11 cellular contexts compared by ENCODE assay signal in genomic region chr10:124971276-124971675, GRCh38. TPM values are rescaled to one million over a fixed set of nuclear protein-coding genes. Genes with fewer than 3 reads are reported as not detected.
DNase-seq lines count a peak whose midpoint lies in the region; ATAC-seq, FAIRE-seq and TF ChIP-seq lines count a peak whose summit lies in the region.
"Had no signal": no experiment of that assay in that cellular context is flagged by ENCODE, and none has a peak within 500 bp of the region (broad histone marks: within the 10 kb centered on the region; RNA-seq: fewer than 3 reads in every experiment).

No MANE protein-coding gene starts in this region.

- DNase-seq in activated CD8-positive, alpha-beta T cell treated with anti-CD3 and anti-CD28 coated beads, Interleukin-2, amount 10 ng/mL, durations not matched to agents 7 days and 5 days, result no peak
- DNase-seq in activated CD8-positive, alpha-beta T cell treated with anti-CD3 and anti-CD28 coated beads for 36 hours, result no peak
- peak; percentile 10 to 28 for DNase-seq in cardiac muscle cell (ENCODE audit: low read depth in 1 of 2, low spot score in 1 of 2)
- DNase-seq in superior temporal gyrus (ENCODE audit: extremely low spot score), result peak; percentile 38
- no peak for DNase-seq in HK-2 (ENCODE audit: unreplicated experiment)
- DNase-seq in D721Med (ENCODE audit: insufficient read length, low spot score), result no peak
- DNase-seq in BE2C, result no peak
- DNase-seq: DND-41, left cardiac atrium, NCI-H526 had no signal

- no peak overlapping the region for H3K4me3 ChIP-seq in cardiac muscle cell
- H3K4me3 ChIP-seq in BE2C (ENCODE audit: low read depth, low read length), result no peak overlapping the region

- peak overlapping the region; percentile 58 for H3K27ac Mint-ChIP-seq in activated CD8-positive, alpha-beta T cell treated with anti-CD3 and anti-CD28 coated beads, Interleukin-2, amount 10 ng/mL, durations not matched to agents 7 days and 5 days
- no peak overlapping the region for H3K27ac Mint-ChIP-seq in activated CD8-positive, alpha-beta T cell treated with anti-CD3 and anti-CD28 coated beads for 36 hours

- H3K4me3 Mint-ChIP-seq in activated CD8-positive, alpha-beta T cell treated with anti-CD3 and anti-CD28 coated beads, Interleukin-2, amount 10 ng/mL, durations not matched to agents 7 days and 5 days, result no peak overlapping the region
- no peak overlapping the region for H3K4me3 Mint-ChIP-seq in activated CD8-positive, alpha-beta T cell treated with anti-CD3 and anti-CD28 coated beads for 36 hours

- H3K36me3 Mint-ChIP-seq in activated CD8-positive, alpha-beta T cell treated with anti-CD3 and anti-CD28 coated beads, Interleukin-2, amount 10 ng/mL, durations not matched to agents 7 days and 5 days (ENCODE audit: low read depth), result peaks cover 40% of the 10 kb centered on the region
- peaks cover 26% of the 10 kb centered on the region for H3K36me3 Mint-ChIP-seq in activated CD8-positive, alpha-beta T cell treated with anti-CD3 and anti-CD28 coated beads for 36 hours (ENCODE audit: low read depth)

- ATAC-seq in activated CD8-positive, alpha-beta T cell treated with anti-CD3 and anti-CD28 coated beads, Interleukin-2, amount 10 ng/mL, durations not matched to agents 7 days and 5 days, result no peak
- ATAC-seq in activated CD8-positive, alpha-beta T cell treated with anti-CD3 and anti-CD28 coated beads for 36 hours, result no peak
- ATAC-seq in HG03095 (IDR thresholded peaks at IDR 0.05; ENCODE audit: unreplicated experiment), result peak; percentile 57

- H3K4me1 ChIP-seq in cardiac muscle cell (ENCODE audit: low read depth) (peaks cover 15% of the 10 kb centered on the region), BE2C (no peaks in the 10 kb centered on the region)

- peak overlapping the region; percentile 83 for H3K27ac ChIP-seq in cardiac muscle cell

- intact Hi-C loops in activated CD8-positive, alpha-beta T cell treated with anti-CD3 and anti-CD28 coated beads for 36 hours (cut with micrococcal nuclease), result no loop called here

- no peaks in the 10 kb centered on the region for H3K9me3 ChIP-seq in cardiac muscle cell (ENCODE audit: low read depth)
- no peaks in the 10 kb centered on the region for H3K9me3 ChIP-seq in BE2C

- H3K27me3 Mint-ChIP-seq in activated CD8-positive, alpha-beta T cell treated with anti-CD3 and anti-CD28 coated beads, Interleukin-2, amount 10 ng/mL, durations not matched to agents 7 days and 5 days (ENCODE audit: low read depth), result no peaks in the 10 kb centered on the region
- H3K27me3 Mint-ChIP-seq in activated CD8-positive, alpha-beta T cell treated with anti-CD3 and anti-CD28 coated beads for 36 hours, result no peaks in the 10 kb centered on the region

- POLR2A ChIA-PET in activated CD8-positive, alpha-beta T cell treated with anti-CD3 and anti-CD28 coated beads, Interleukin-2, amount 10 ng/mL, durations not matched to agents 7 days and 5 days (lab: Charles Lee), result no interaction called here
- POLR2A ChIA-PET in activated CD8-positive, alpha-beta T cell treated with anti-CD3 and anti-CD28 coated beads for 36 hours (lab: Charles Lee), result no interaction called here

- CTCF ChIA-PET in activated CD8-positive, alpha-beta T cell treated with anti-CD3 and anti-CD28 coated beads, Interleukin-2, amount 10 ng/mL, durations not matched to agents 7 days and 5 days (lab: Charles Lee), result interaction anchor here (0.9 to 3.6 kb wide), 3 partner anchors 21 to 1156 kb away, joined by 3 to 14 read pairs (median 3); no protein-coding TSS in a partner anchor
- CTCF ChIA-PET in activated CD8-positive, alpha-beta T cell treated with anti-CD3 and anti-CD28 coated beads for 36 hours (lab: Charles Lee), result interaction anchor here (1.2 to 1.5 kb wide), 2 partner anchors 10 to 22 kb away, joined by 3 read pairs; no protein-coding TSS in a partner anchor

- H3K4me1 Mint-ChIP-seq in activated CD8-positive, alpha-beta T cell treated with anti-CD3 and anti-CD28 coated beads, Interleukin-2, amount 10 ng/mL, durations not matched to agents 7 days and 5 days (ENCODE audit: low read depth), result peaks cover 25% of the 10 kb centered on the region
- peaks cover 30% of the 10 kb centered on the region for H3K4me1 Mint-ChIP-seq in activated CD8-positive, alpha-beta T cell treated with anti-CD3 and anti-CD28 coated beads for 36 hours (ENCODE audit: low read depth)

- H3K27me3 ChIP-seq in cardiac muscle cell (no peaks in the 10 kb centered on the region), BE2C (no peaks in the 10 kb centered on the region)

- no peak for TF ChIP-seq CTCF in activated CD8-positive, alpha-beta T cell treated with anti-CD3 and anti-CD28 coated beads for 36 hours (IDR thresholded peaks at IDR 0.05)
- TF ChIP-seq CTCF in cardiac muscle cell (IDR thresholded peaks at IDR 0.05; ENCODE audit: low read depth, low read length) (no peak), D721Med (IDR thresholded peaks at IDR 0.05; ENCODE audit: insufficient read depth, missing control alignments) (no peak), BE2C (IDR thresholded peaks at IDR 0.05; ENCODE audit: low read depth, low read length) (no peak)

- FAIRE-seq in D721Med (lab: Jason Lieb, UNC), result no peak

- H3K36me3 ChIP-seq in cardiac muscle cell (peaks cover 24% of the 10 kb centered on the region), BE2C (peaks cover 17% of the 10 kb centered on the region)

- H3K9me3 Mint-ChIP-seq in activated CD8-positive, alpha-beta T cell treated with anti-CD3 and anti-CD28 coated beads, Interleukin-2, amount 10 ng/mL, durations not matched to agents 7 days and 5 days (ENCODE audit: insufficient read depth), result no peaks in the 10 kb centered on the region
- H3K9me3 Mint-ChIP-seq in activated CD8-positive, alpha-beta T cell treated with anti-CD3 and anti-CD28 coated beads for 36 hours, result no peaks in the 10 kb centered on the region

RNA-seq across cellular contexts. Expression of gene ZRANB1, which starts 29.4 kb away (rescaled TPM):
- total RNA-seq in activated CD8-positive, alpha-beta T cell treated with anti-CD3 and anti-CD28 coated beads, Interleukin-2, amount 10 ng/mL, durations not matched to agents 7 days and 5 days, result 10 to 100 TPM; 10.7 to 11.2 TPM
- 10 to 100 TPM in 1 of 2 experiments, 1 to 10 TPM in 1; 9.5 to 10.1 TPM for total RNA-seq in activated CD8-positive, alpha-beta T cell treated with anti-CD3 and anti-CD28 coated beads for 36 hours
- 16.2 and 20.9 TPM in 2 replicates for total RNA-seq in cardiac muscle cell
- polyA plus RNA-seq in cardiac muscle cell, result 11.0 and 16.2 TPM in 2 replicates
- polyA plus RNA-seq in BE2C (2012; ENCODE audit: insufficient read depth, insufficient read length, low read depth), result 19.4 TPM

Comparison
In these comparisons a context has a peak if more than half of its experiments do, and no peak if none do; other contexts are left out.
1. DNase-seq: peak in cardiac muscle cell (2 of 2) and superior temporal gyrus (single experiment); none in activated CD8-positive, alpha-beta T cell treated with anti-CD3 and anti-CD28 coated beads, Interleukin-2, amount 10 ng/mL, durations not matched to agents 7 days and 5 days (single experiment), activated CD8-positive, alpha-beta T cell treated with anti-CD3 and anti-CD28 coated beads for 36 hours (single experiment), HK-2 (single experiment), D721Med (single experiment) and BE2C (single experiment).